ENCODE assay signal across 8 cellular contexts in the genomic region with DNA sequence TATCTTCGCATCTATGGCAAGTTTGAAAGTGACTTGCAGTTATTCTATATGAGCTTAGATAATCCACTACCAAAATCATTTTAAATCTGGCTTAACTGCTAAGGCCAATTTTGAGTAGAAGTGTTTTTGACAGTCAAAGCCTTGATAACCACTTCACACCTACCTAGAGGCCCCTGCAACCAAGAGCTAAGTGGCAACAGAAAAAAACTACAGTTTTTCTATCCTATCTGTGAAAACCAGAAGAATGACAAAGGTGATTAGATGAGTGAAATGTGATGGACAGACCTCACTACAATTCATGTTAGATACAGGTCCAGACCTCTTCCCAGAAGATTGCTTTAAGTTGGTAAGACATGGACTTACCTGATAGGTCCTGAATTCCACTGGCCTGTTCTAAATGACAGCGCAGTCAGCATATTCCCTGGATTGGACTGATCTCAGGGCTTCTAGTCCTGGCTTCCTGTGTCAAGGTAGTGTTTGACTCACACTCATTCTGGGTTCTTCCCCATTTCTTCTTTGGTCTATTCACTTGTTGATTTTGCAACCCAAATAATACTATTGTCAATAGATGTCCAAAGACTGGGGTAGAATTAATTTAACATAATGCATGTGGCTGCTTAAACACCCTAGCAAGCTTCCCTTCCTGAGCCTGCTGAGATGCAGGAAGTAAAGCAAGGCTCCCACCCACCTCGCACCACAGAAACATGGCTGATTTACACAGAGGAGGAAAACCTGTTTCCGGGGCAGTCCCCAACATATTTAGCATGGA.
DNase-seq lines count a peak whose midpoint lies in the region; ATAC-seq and TF ChIP-seq lines count a peak whose summit lies in the region.

No MANE protein-coding gene starts in this region.

- no peak overlapping the region for H3K27ac ChIP-seq in trophoblast cell (ENCODE audit: low read depth, low read length)
- H3K27ac ChIP-seq in body of pancreas: no peak overlapping the region

- H3K4me1 ChIP-seq in trophoblast cell (ENCODE audit: control insufficient read depth in 1 of 2, insufficient read depth in 2 of 2, low read length in 2 of 2) (no peaks in the 10 kb centered on the region), body of pancreas (peaks cover 36% of the 10 kb centered on the region)

- H2BK12ac ChIP-seq in trophoblast cell (ENCODE audit: low read length): no peak overlapping the region

- no peak overlapping the region for H3K4me2 ChIP-seq in trophoblast cell (ENCODE audit: low read length)

- no peak overlapping the region for H2AK5ac ChIP-seq in trophoblast cell (ENCODE audit: low read length)

- no peak overlapping the region for H4K12ac ChIP-seq in trophoblast cell (ENCODE audit: low read depth, low read length)

- intact Hi-C loops in body of pancreas (cut with DNase I): no loop called here

- no peaks in the 10 kb centered on the region for H3K36me3 ChIP-seq in trophoblast cell (ENCODE audit: control insufficient read depth in 1 of 2, insufficient read depth in 2 of 2, low read length in 2 of 2)
- H3K36me3 ChIP-seq in body of pancreas (replicated peaks in 1 of 2; ENCODE audit: insufficient read depth in 1 of 2, low read depth in 2 of 2): no peaks in the 10 kb centered on the region

- H3K18ac ChIP-seq in trophoblast cell (ENCODE audit: low read length): no peak overlapping the region

- H3K79me2 ChIP-seq in trophoblast cell (ENCODE audit: control insufficient read depth, insufficient read depth, low read length, poor library complexity): no peaks in the 10 kb centered on the region

- no peak overlapping the region for H2BK120ac ChIP-seq in trophoblast cell (ENCODE audit: insufficient read depth, low read length, poor library complexity)

- no peaks in the 10 kb centered on the region for H3K27me3 ChIP-seq in trophoblast cell (ENCODE audit: insufficient read depth, low read length)
- H3K27me3 ChIP-seq in body of pancreas: no peaks in the 10 kb centered on the region

- no peak overlapping the region for H2AFZ ChIP-seq in trophoblast cell (ENCODE audit: insufficient read depth, low read length, poor library complexity)

- ATAC-seq in GM18873 (IDR thresholded peaks at IDR 0.05; ENCODE audit: low FRiP score, unreplicated experiment) (peak; percentile 59), HG03432 (IDR thresholded peaks at IDR 0.05; ENCODE audit: unreplicated experiment) (peak; percentile 60), body of pancreas (no peak)

- H3K9ac ChIP-seq in trophoblast cell (ENCODE audit: low read length): no peak overlapping the region

- H3K9me3 ChIP-seq in trophoblast cell (ENCODE audit: insufficient read depth, low read depth, low read length) (no peaks in the 10 kb centered on the region), body of pancreas (no peaks in the 10 kb centered on the region)

- H4K8ac ChIP-seq in trophoblast cell (ENCODE audit: low read depth, low read length): no peak overlapping the region

- TF ChIP-seq CTCF in body of pancreas (IDR thresholded peaks at IDR 0.05): no peak

- peak; percentile 35 to 42 for DNase-seq in activated T-cell treated with anti-CD3 and anti-CD28 coated beads, Interleukin-2, amount 50 U/mL, for 48 hours
- DNase-seq in stimulated activated CD4-positive, alpha-beta T cell treated with anti-CD3 and anti-CD28 coated beads, Interleukin-1b, Interleukin-23, amount 100 ng/mL, for 48 hours: peak; percentile 35
- DNase-seq in trophoblast cell (no peak), amygdala (lab: John Stamatoyannopoulos, UW) (no peak), body of pancreas (no peak), cortex of kidney (lab: John Stamatoyannopoulos, UW) (no peak)

- no peak overlapping the region for H3K23ac ChIP-seq in trophoblast cell (ENCODE audit: low read length)

- H3K14ac ChIP-seq in trophoblast cell (ENCODE audit: low read length): no peak overlapping the region

- no CpG with 5 or more reads among the region's 4 CpGs for WGBS in trophoblast cell (ENCODE audit: extremely low coverage, insufficient coverage, insufficient read length)
- 79 to 96% methylated on average over 4 of the region's 4 CpGs for WGBS in body of pancreas, 2 donors

- no peak overlapping the region for H2BK5ac ChIP-seq in trophoblast cell (ENCODE audit: low read depth, low read length, poor library complexity)

- H3K4ac ChIP-seq in trophoblast cell (ENCODE audit: low read depth, low read length): no peak overlapping the region

- H3K79me1 ChIP-seq in trophoblast cell (ENCODE audit: low read length): no peaks in the 10 kb centered on the region

- no peak overlapping the region for H3K4me3 ChIP-seq in trophoblast cell (ENCODE audit: low read depth, low read length)
- no peak overlapping the region for H3K4me3 ChIP-seq in body of pancreas

- no peak for TF ChIP-seq POLR2A in body of pancreas (IDR thresholded peaks at IDR 0.05)

- H4K91ac ChIP-seq in trophoblast cell (ENCODE audit: low read depth, low read length): no peak overlapping the region

Comparison
In these comparisons a context has a peak if more than half of its experiments do, and no peak if none do; other contexts are left out.
1. DNase-seq: peak in activated T-cell treated with anti-CD3 and anti-CD28 coated beads, Interleukin-2, amount 50 U/mL, for 48 hours (2 of 2) and stimulated activated CD4-positive, alpha-beta T cell treated with anti-CD3 and anti-CD28 coated beads, Interleukin-1b, Interleukin-23, amount 100 ng/mL, for 48 hours (single experiment); none in trophoblast cell (0 of 2), amygdala (0 of 56), body of pancreas (0 of 4) and cortex of kidney (single experiment).